ENCODE assay signal across 9 cellular contexts in genomic region chr6:154615483-154616025, GRCh38.
DNase-seq lines count a peak whose midpoint lies in the region; ATAC-seq, FAIRE-seq and TF ChIP-seq lines count a peak whose summit lies in the region.
"Had no signal": no experiment of that assay in that cellular context is flagged by ENCODE, and none has a peak within 500 bp of the region (broad histone marks: within the 10 kb centered on the region; RNA-seq: fewer than 3 reads in every experiment).

No MANE protein-coding gene starts in this region.

- no peak overlapping the region for H2AFZ ChIP-seq in astrocyte (ENCODE audit: low read depth, low read length)

- intact Hi-C loops in kidney (cut with DNase I) = no loop called here
- intact Hi-C loops in activated CD4-positive, alpha-beta memory T cell treated with anti-CD3 and anti-CD28 coated beads for 36 hours (cut with micrococcal nuclease) = no loop called here
- intact Hi-C loops in CD4-positive, alpha-beta T cell (cut with DNase I, micrococcal nuclease) = no loop called here

- no peaks in the 10 kb centered on the region for H3K79me2 ChIP-seq in astrocyte (ENCODE audit: insufficient read depth, low read length)

- ATAC-seq in HG03045 (IDR thresholded peaks at IDR 0.05; ENCODE audit: unreplicated experiment) = no peak
- no peak for ATAC-seq in CD4-positive, alpha-beta T cell (ENCODE audit: poor library complexity)

- no peak for FAIRE-seq in astrocyte (lab: Jason Lieb, UNC)
- peak; percentile 25 for FAIRE-seq in kidney (lab: Jason Lieb, UNC)

- H3K27ac ChIP-seq in astrocyte (ENCODE audit: low read depth, low read length) = no peak overlapping the region
- peak overlapping the region; percentile 15 to 21 for H3K27ac ChIP-seq in kidney (ENCODE audit: low read depth in 2 of 2, low read length in 2 of 2)
- no peak overlapping the region for H3K27ac ChIP-seq in CD4-positive, alpha-beta T cell (ENCODE audit: low read depth, low read length)

- H3K9ac ChIP-seq in astrocyte (ENCODE audit: low read length) = no peak overlapping the region
- no peak overlapping the region for H3K9ac ChIP-seq in kidney (ENCODE audit: low read length in 2 of 2)

- TF ChIP-seq CTCF in astrocyte (IDR thresholded peaks at IDR 0.05; ENCODE audit: insufficient read depth, low read depth, low read length) (no peak), kidney (IDR thresholded peaks at IDR 0.05; ENCODE audit: borderline replicate concordance, extremely low read depth, insufficient read depth) (peak; percentile 14)
- no peak for TF ChIP-seq CTCF in CD4-positive, alpha-beta T cell (IDR thresholded peaks at IDR 0.05)

- H3K9me3 Mint-ChIP-seq in astrocyte (ENCODE audit: unreplicated experiment) = no peaks in the 10 kb centered on the region
- H3K9me3 Mint-ChIP-seq in activated CD4-positive, alpha-beta memory T cell treated with anti-CD3 and anti-CD28 coated beads for 36 hours = no peaks in the 10 kb centered on the region
- no peaks in the 10 kb centered on the region for H3K9me3 Mint-ChIP-seq in CD4-positive, alpha-beta T cell
- H3K9me3 Mint-ChIP-seq: mesothelial cell of epicardium had no signal

- H3K36me3 ChIP-seq in astrocyte (ENCODE audit: insufficient read depth, low read length) (no peaks in the 10 kb centered on the region), kidney (ENCODE audit: control insufficient read depth in 1 of 2, insufficient read depth in 2 of 2, low read length in 2 of 2) (no peaks in the 10 kb centered on the region)

- DNase-seq in Caki2 (ENCODE audit: low read depth) = peak; percentile 88
- DNase-seq in NCI-H187 treated with DMSO at 0.1 percent for 48 hours (lab: John Stamatoyannopoulos, UW) = peak; percentile 18
- DNase-seq in astrocyte (ENCODE audit: low read depth) = peak; percentile 62
- peak; percentile 93 for DNase-seq in kidney
- DNase-seq in activated CD4-positive, alpha-beta memory T cell treated with anti-CD3 and anti-CD28 coated beads for 36 hours = no peak
- no peak for DNase-seq in activated T-cell treated with anti-CD3 and anti-CD28 coated beads, Interleukin-2, amount 50 U/mL, for 48 hours
- DNase-seq in CD4-positive, alpha-beta T cell = no peak

- H3K27me3 ChIP-seq in astrocyte (ENCODE audit: insufficient read depth, low read length) = no peaks in the 10 kb centered on the region
- H3K27me3 ChIP-seq in CD4-positive, alpha-beta T cell (ENCODE audit: control insufficient read depth, insufficient read depth, low read length) = no peaks in the 10 kb centered on the region

- no peaks in the 10 kb centered on the region for H3K9me3 ChIP-seq in astrocyte (ENCODE audit: insufficient read depth, low read depth, low read length)
- no peaks in the 10 kb centered on the region for H3K9me3 ChIP-seq in kidney (ENCODE audit: control insufficient read depth in 1 of 2, low read length in 2 of 2)
- no peaks in the 10 kb centered on the region for H3K9me3 ChIP-seq in CD4-positive, alpha-beta T cell (ENCODE audit: control insufficient read depth, low read length)

- peaks cover 17% of the 10 kb centered on the region for H3K4me1 Mint-ChIP-seq in astrocyte (ENCODE audit: low read depth, unreplicated experiment)
- peaks cover 13% of the 10 kb centered on the region for H3K4me1 Mint-ChIP-seq in activated CD4-positive, alpha-beta memory T cell treated with anti-CD3 and anti-CD28 coated beads for 36 hours (ENCODE audit: low read depth)
- H3K4me1 Mint-ChIP-seq in CD4-positive, alpha-beta T cell (ENCODE audit: low read depth) = no peaks in the 10 kb centered on the region

- no peaks in the 10 kb centered on the region for H4K20me1 ChIP-seq in astrocyte (ENCODE audit: insufficient read depth, low read length)

- H3K4me1 ChIP-seq in astrocyte (ENCODE audit: insufficient read depth, low read length) (peaks cover 24% of the 10 kb centered on the region), kidney (ENCODE audit: control insufficient read depth in 1 of 2, insufficient read depth in 1 of 2, low read depth in 1 of 2, low read length in 2 of 2) (peaks cover 4 to 8% of the 10 kb centered on the region in 2 donors)

- in situ Hi-C loops in Caki2 (cut with HindIII; ENCODE audit: low pct_unique_long_range_greater_than_20kb, low sequenced_read_pairs) = no loop called here

- no peaks in the 10 kb centered on the region for H3K27me3 Mint-ChIP-seq in astrocyte (ENCODE audit: low read depth, unreplicated experiment)
- peaks cover 1% of the 10 kb centered on the region for H3K27me3 Mint-ChIP-seq in activated CD4-positive, alpha-beta memory T cell treated with anti-CD3 and anti-CD28 coated beads for 36 hours
- H3K27me3 Mint-ChIP-seq in CD4-positive, alpha-beta T cell = no peaks in the 10 kb centered on the region

- no peak overlapping the region for H3K4me2 ChIP-seq in astrocyte (ENCODE audit: low read length)

- no peaks in the 10 kb centered on the region for H3K36me3 Mint-ChIP-seq in astrocyte (ENCODE audit: low read depth, unreplicated experiment)
- H3K36me3 Mint-ChIP-seq in activated CD4-positive, alpha-beta memory T cell treated with anti-CD3 and anti-CD28 coated beads for 36 hours = no peaks in the 10 kb centered on the region
- no peaks in the 10 kb centered on the region for H3K36me3 Mint-ChIP-seq in CD4-positive, alpha-beta T cell (ENCODE audit: low read depth)
- H3K36me3 Mint-ChIP-seq: mesothelial cell of epicardium had no signal

- POLR2A ChIA-PET in activated CD4-positive, alpha-beta memory T cell treated with anti-CD3 and anti-CD28 coated beads for 36 hours (lab: Charles Lee) = no interaction called here
- POLR2A ChIA-PET in CD4-positive, alpha-beta T cell (lab: Charles Lee) = no interaction called here

- H3K27ac Mint-ChIP-seq in astrocyte (ENCODE audit: unreplicated experiment) = no peak overlapping the region
- H3K27ac Mint-ChIP-seq in activated CD4-positive, alpha-beta memory T cell treated with anti-CD3 and anti-CD28 coated beads for 36 hours = no peak overlapping the region
- no peak overlapping the region for H3K27ac Mint-ChIP-seq in CD4-positive, alpha-beta T cell
- H3K27ac Mint-ChIP-seq: mesothelial cell of epicardium had no signal

- no peak overlapping the region for H3K4me3 Mint-ChIP-seq in astrocyte (ENCODE audit: unreplicated experiment)
- H3K4me3 Mint-ChIP-seq in activated CD4-positive, alpha-beta memory T cell treated with anti-CD3 and anti-CD28 coated beads for 36 hours = no peak overlapping the region
- H3K4me3 Mint-ChIP-seq in CD4-positive, alpha-beta T cell = no peak overlapping the region
- H3K4me3 Mint-ChIP-seq: mesothelial cell of epicardium had no signal

- CTCF ChIA-PET in activated CD4-positive, alpha-beta memory T cell treated with anti-CD3 and anti-CD28 coated beads for 36 hours (lab: Charles Lee) = no interaction called here
- CTCF ChIA-PET in CD4-positive, alpha-beta T cell (lab: Charles Lee) = no interaction called here

- H3K4me3 ChIP-seq in astrocyte (ENCODE audit: insufficient read depth, low read depth, low read length) (no peak overlapping the region), kidney (ENCODE audit: low read length in 2 of 2) (peak overlapping the region; percentile 34 to 44)

Comparison
In these comparisons a context has a peak if more than half of its experiments do, and no peak if none do; other contexts are left out.
1. DNase-seq: peak in Caki2 (single experiment), NCI-H187 treated with DMSO at 0.1 percent for 48 hours (single experiment), astrocyte (single experiment) and kidney (single experiment); none in activated CD4-positive, alpha-beta memory T cell treated with anti-CD3 and anti-CD28 coated beads for 36 hours (single experiment), activated T-cell treated with anti-CD3 and anti-CD28 coated beads, Interleukin-2, amount 50 U/mL, for 48 hours (0 of 2) and CD4-positive, alpha-beta T cell (0 of 10).
2. H3K27ac ChIP-seq: peak in kidney (2 of 2); none in astrocyte (single experiment) and CD4-positive, alpha-beta T cell (single experiment).